Comparison of ENCODE assay signal across 8 cellular contexts in the genomic region with DNA sequence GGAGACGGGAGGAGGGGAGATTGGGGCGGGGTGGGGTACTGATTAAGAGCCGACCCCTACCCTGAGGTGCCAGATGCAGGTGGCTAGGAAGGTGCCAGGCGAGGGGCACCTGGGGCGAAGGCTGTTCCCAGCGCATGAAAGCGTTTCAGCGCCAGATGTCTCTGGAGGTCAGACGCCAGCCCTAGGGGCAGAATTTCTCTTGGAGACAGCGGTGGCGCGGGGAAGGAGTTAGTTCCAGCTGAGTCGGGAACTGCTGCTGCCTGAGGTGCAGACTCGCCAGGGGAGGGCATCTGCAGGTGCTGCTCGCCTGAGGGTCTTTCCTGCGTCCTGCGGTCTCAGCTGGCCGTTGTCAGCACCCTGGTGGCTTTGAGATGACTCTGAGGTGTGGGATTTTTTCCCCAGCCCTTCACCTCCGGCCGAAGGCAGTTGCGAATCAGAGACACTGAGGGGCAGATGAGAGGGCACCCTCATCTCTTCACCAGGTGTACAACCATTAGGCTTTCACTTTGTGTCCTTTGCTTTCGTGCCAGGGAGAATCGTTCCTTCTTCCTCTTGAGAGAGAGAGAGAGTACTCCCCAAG. TPM values are rescaled to one million over a fixed set of nuclear protein-coding genes. Genes with fewer than 3 reads are reported as not detected.
DNase-seq lines count a peak whose midpoint lies in the region; ATAC-seq, FAIRE-seq and TF ChIP-seq lines count a peak whose summit lies in the region.

No MANE protein-coding gene starts in this region.

- peaks cover 12% of the 10 kb centered on the region for H3K4me1 ChIP-seq in endothelial cell of umbilical vein (ENCODE audit: control insufficient read depth, extremely low read depth, insufficient read depth, low read length)
- peaks cover 18% of the 10 kb centered on the region for H3K4me1 ChIP-seq in muscle layer of colon (ENCODE audit: insufficient read depth, low read length)
- peaks cover 0 to 19% (median 15%) of the 10 kb centered on the region in 4 donors for H3K4me1 ChIP-seq in tibial nerve

- peak; percentile 31 for FAIRE-seq in endothelial cell of umbilical vein (lab: Jason Lieb, UNC)

- dilution Hi-C loops in endothelial cell of umbilical vein (cut with MboI; ENCODE audit: extremely low pct_ligation_motif_present, low sequenced_read_pairs) = no loop called here

- DNase-seq in BJ (ENCODE audit: low read depth) = no peak
- DNase-seq in NCI-H1105 treated with DMSO at 0.1 percent for 48 hours (lab: John Stamatoyannopoulos, UW) = peak; percentile 51
- DNase-seq in activated CD4-positive, CD25-positive, alpha-beta regulatory T cell treated with anti-CD3 and anti-CD28 coated beads, Interleukin-2, amount 50 U/mL, for 72 hours = peak; percentile 41
- DNase-seq in endothelial cell of umbilical vein (ENCODE audit: low read depth, low spot score) = no peak
- peak in 1 of 2 donors; percentile 15 for DNase-seq in tibial nerve (ENCODE audit: low spot score in 2 of 2)
- DNase-seq in central memory CD4-positive, alpha-beta T cell = no peak

- peaks cover 19% of the 10 kb centered on the region for H3K27me3 ChIP-seq in BJ (ENCODE audit: control insufficient read depth, insufficient read depth, low read length)
- peaks cover 0 to 2% of the 10 kb centered on the region in 2 experiments for H3K27me3 ChIP-seq in endothelial cell of umbilical vein (ENCODE audit: control insufficient read depth in 2 of 2, insufficient read depth in 2 of 2, low read length in 2 of 2)
- no peaks in the 10 kb centered on the region for H3K27me3 ChIP-seq in muscle layer of colon (ENCODE audit: control insufficient read depth in 1 of 2, insufficient read depth in 2 of 2, low read length in 2 of 2)
- H3K27me3 ChIP-seq in tibial nerve = peaks cover 0 to 5% of the 10 kb centered on the region in 2 donors

- CTCF ChIA-PET in BJ (lab: Yijun Ruan, JAX) = interaction anchor here (1.0 kb wide), 1 partner anchor 211 kb away, joined by 4 read pairs; no protein-coding TSS in a partner anchor
- CTCF ChIA-PET in endothelial cell of umbilical vein (lab: Charles Lee) = interaction anchor here (0.7 to 2.1 kb wide), 4 partner anchors 9 to 285 kb away, joined by 3 to 5 read pairs (median 3); no protein-coding TSS in a partner anchor

- no peaks in the 10 kb centered on the region for H3K9me1 ChIP-seq in endothelial cell of umbilical vein (replicated peaks; ENCODE audit: control insufficient read depth, extremely low read depth, insufficient read depth, low read length)

- no peak overlapping the region for H3K9ac ChIP-seq in endothelial cell of umbilical vein (replicated peaks; ENCODE audit: extremely low read depth, insufficient read depth, low read length)
- H3K9ac ChIP-seq in muscle layer of colon (ENCODE audit: low read length) = peak overlapping the region; percentile 44

- H3K27ac ChIP-seq in endothelial cell of umbilical vein (ENCODE audit: insufficient read depth, low read depth, low read length) (no peak overlapping the region), muscle layer of colon (ENCODE audit: low read depth, low read length) (peak overlapping the region; percentile 65), tibial nerve (peak overlapping the region; percentile 38 to 84 (median 75))

- H3K36me3 ChIP-seq in BJ (ENCODE audit: control insufficient read depth, insufficient read depth, low read length) (no peaks in the 10 kb centered on the region), endothelial cell of umbilical vein (ENCODE audit: control insufficient read depth in 2 of 2, extremely low read depth in 1 of 2, insufficient read depth in 2 of 2, low read length in 2 of 2) (no peaks in the 10 kb centered on the region), muscle layer of colon (ENCODE audit: insufficient read depth, low read length) (no peaks in the 10 kb centered on the region), tibial nerve (no peaks in the 10 kb centered on the region)

- H3K4me3 ChIP-seq in BJ (ENCODE audit: low read depth, low read length) (peak overlapping the region; percentile 47), endothelial cell of umbilical vein (replicated peaks in 1 of 3; ENCODE audit: insufficient read depth in 1 of 3, low read depth in 1 of 3, low read length in 3 of 3) (peak overlapping the region; percentile 29 to 44 (median 38)), muscle layer of colon (ENCODE audit: low read depth in 1 of 2, low read length in 2 of 2) (peak overlapping the region; percentile 64 to 88), tibial nerve (peak overlapping the region; percentile 56 to 66 (median 59))

- H2AFZ ChIP-seq in endothelial cell of umbilical vein (ENCODE audit: low read depth, low read length) = peak overlapping the region; percentile 71

- peak; percentile 23 for ATAC-seq in GM21390 (IDR thresholded peaks at IDR 0.05; ENCODE audit: unreplicated experiment)

- no peak for TF ChIP-seq POLR2A in endothelial cell of umbilical vein (IDR thresholded peaks at IDR 0.05; ENCODE audit: low read depth, low read length)
- TF ChIP-seq POLR2A in tibial nerve (IDR thresholded peaks at IDR 0.05) = no peak

- TF ChIP-seq CTCF in BJ (IDR thresholded peaks at IDR 0.05; ENCODE audit: insufficient read depth, low read depth, low read length) (no peak), endothelial cell of umbilical vein (IDR thresholded peaks at IDR 0.05; ENCODE audit: extremely low read depth in 1 of 2, insufficient read depth in 1 of 2, low read depth in 1 of 2, low read length in 2 of 2) (peak in 1 of 2 donors; percentile 3), tibial nerve (IDR thresholded peaks at IDR 0.05) (no peak)

- no peaks in the 10 kb centered on the region for H3K79me2 ChIP-seq in endothelial cell of umbilical vein (ENCODE audit: control insufficient read depth, insufficient read depth, low read length)

- TF ChIP-seq EP300 in tibial nerve (IDR thresholded peaks at IDR 0.05) = no peak

- WGBS in tibial nerve, 2 donors = 3% methylated on average over 15 to 22 of the region's 23 CpGs

- POLR2A ChIA-PET in BJ (lab: Charles Lee) = no interaction called here
- POLR2A ChIA-PET in endothelial cell of umbilical vein (lab: Charles Lee) = interaction anchor here (1.1 kb wide), 1 partner anchor 52 kb away, joined by 8 read pairs; a partner anchor contains a TSS

- intact Hi-C loops in endothelial cell of umbilical vein (cut with micrococcal nuclease) = loop anchor here (1.0 to 2.0 kb wide), 3 partner anchors 17 to 53 kb away; a partner anchor contains a TSS

- no peaks in the 10 kb centered on the region for H4K20me1 ChIP-seq in endothelial cell of umbilical vein (replicated peaks; ENCODE audit: control insufficient read depth, extremely low read depth, insufficient read depth, low read length)

- no TSS peak for BruUV-seq in endothelial cell of umbilical vein (replicated peaks; lab: Mats Ljungman, UMichigan)

- H3K9me3 ChIP-seq in endothelial cell of umbilical vein (replicated peaks; ENCODE audit: control insufficient read depth, insufficient read depth, low read length) = no peaks in the 10 kb centered on the region
- no peaks in the 10 kb centered on the region for H3K9me3 ChIP-seq in muscle layer of colon (ENCODE audit: low read length)
- H3K9me3 ChIP-seq in tibial nerve = no peaks in the 10 kb centered on the region

- peak overlapping the region; percentile 68 for H3K4me2 ChIP-seq in endothelial cell of umbilical vein (ENCODE audit: insufficient read depth, low read length)

TF ChIP-seq in endothelial cell of umbilical vein, 7 proteins besides CTCF, POLR2A, EP300 and RAD21 (continues in another document):
- TF ChIP-seq GATA2 (IDR thresholded peaks at IDR 0.05; ENCODE audit: insufficient read depth, insufficient read length, low read depth, low read length) (no peak), EZH2 (IDR thresholded peaks at IDR 0.05; ENCODE audit: borderline replicate concordance, low read depth, low read length, severe bottlenecking) (peak; percentile 19), JUN (IDR thresholded peaks at IDR 0.05; ENCODE audit: borderline replicate concordance, insufficient read depth, insufficient read length, low read depth) (no peak)

RNA-seq across cellular contexts. Expression of a gene that starts 0.5 kb away (rescaled TPM):
- polyA plus RNA-seq in BJ (2011; rRNA removed) (0.05 TPM in 1 of 2 replicates, not detected in the other), endothelial cell of umbilical vein (0.32 and 0.37 TPM in 2 replicates)
- polyA minus RNA-seq in BJ (2011; rRNA and poly(A)+ RNA removed) = not detected in 2 replicates
- total RNA-seq in endothelial cell of umbilical vein (0.73 and 1.2 TPM in 2 replicates), tibial nerve (1 to 10 TPM in 3 of 4 donors, under 1 TPM in 1; 0.63 to 4.9 (median 2.0) TPM)
- 0.18 and 0.22 TPM in 2 replicates for polyA plus RNA-seq in endothelial cell of umbilical vein (2011; cell fraction: cytosol; rRNA removed)
- polyA plus RNA-seq in endothelial cell of umbilical vein (2011; cell fraction: nucleus; rRNA removed) = 1.8 and 2.8 TPM in 2 replicates
- polyA plus RNA-seq in endothelial cell of umbilical vein (2012) = 0.07 and 0.70 TPM in 2 replicates
- 0.61 and 2.7 TPM in 2 replicates for polyA minus RNA-seq in endothelial cell of umbilical vein
- 0.41 TPM for polyA minus RNA-seq in endothelial cell of umbilical vein (2011; cell fraction: cytosol; rRNA and poly(A)+ RNA removed)
- 0.38 and 0.96 TPM in 2 replicates for polyA minus RNA-seq in endothelial cell of umbilical vein (2011; cell fraction: nucleus; rRNA and poly(A)+ RNA removed)

RNA-seq across cellular contexts. Expression of a gene that starts 28.4 kb away (rescaled TPM):
- polyA plus RNA-seq in BJ (2011; rRNA removed) (14.3 and 18.1 TPM in 2 replicates), endothelial cell of umbilical vein (4.3 and 5.1 TPM in 2 replicates)
- polyA minus RNA-seq in BJ (2011; rRNA and poly(A)+ RNA removed) = 11.9 and 14.9 TPM in 2 replicates
- total RNA-seq in endothelial cell of umbilical vein (4.3 TPM in 2 replicates), tibial nerve (1 to 10 TPM; 3.3 to 8.1 (median 5.3) TPM)
- 4.4 and 4.6 TPM in 2 replicates for polyA plus RNA-seq in endothelial cell of umbilical vein (2011; cell fraction: cytosol; rRNA removed)
- 8.9 and 9.7 TPM in 2 replicates for polyA plus RNA-seq in endothelial cell of umbilical vein (2011; cell fraction: nucleus; rRNA removed)
- 5.7 and 5.9 TPM in 2 replicates for polyA plus RNA-seq in endothelial cell of umbilical vein (2012)
- polyA minus RNA-seq in endothelial cell of umbilical vein = 4.8 and 7.9 TPM in 2 replicates
- 10.9 TPM for polyA minus RNA-seq in endothelial cell of umbilical vein (2011; cell fraction: cytosol; rRNA and poly(A)+ RNA removed)
- polyA minus RNA-seq in endothelial cell of umbilical vein (2011; cell fraction: nucleus; rRNA and poly(A)+ RNA removed) = 6.7 and 10.9 TPM in 2 replicates

RNA-seq across cellular contexts. Expression of a gene that starts 52.4 kb away (rescaled TPM):
- polyA plus RNA-seq in BJ (2011; rRNA removed) (37.1 and 39.8 TPM in 2 replicates), endothelial cell of umbilical vein (49.2 and 50.7 TPM in 2 replicates)
- polyA minus RNA-seq in BJ (2011; rRNA and poly(A)+ RNA removed) = 55.2 and 62.7 TPM in 2 replicates
- total RNA-seq in endothelial cell of umbilical vein (91.2 and 96.7 TPM in 2 replicates), tibial nerve (10 to 100 TPM; 67.2 to 81.0 (median 72.7) TPM)
- polyA plus RNA-seq in endothelial cell of umbilical vein (2011; cell fraction: cytosol; rRNA removed) = 28.7 and 29.6 TPM in 2 replicates
- polyA plus RNA-seq in endothelial cell of umbilical vein (2011; cell fraction: nucleus; rRNA removed) = 183 and 193 TPM in 2 replicates
- 28.9 and 34.0 TPM in 2 replicates for polyA plus RNA-seq in endothelial cell of umbilical vein (2012)
- 183 and 203 TPM in 2 replicates for polyA minus RNA-seq in endothelial cell of umbilical vein
- polyA minus RNA-seq in endothelial cell of umbilical vein (2011; cell fraction: cytosol; rRNA and poly(A)+ RNA removed) = 43.1 TPM
- 138 and 188 TPM in 2 replicates for polyA minus RNA-seq in endothelial cell of umbilical vein (2011; cell fraction: nucleus; rRNA and poly(A)+ RNA removed)

Comparison
In these comparisons a context has a peak if more than half of its experiments do, and no peak if none do; other contexts are left out.
1. DNase-seq: peak in NCI-H1105 treated with DMSO at 0.1 percent for 48 hours (single experiment) and activated CD4-positive, CD25-positive, alpha-beta regulatory T cell treated with anti-CD3 and anti-CD28 coated beads, Interleukin-2, amount 50 U/mL, for 72 hours (single experiment); none in BJ (single experiment), endothelial cell of umbilical vein (single experiment) and central memory CD4-positive, alpha-beta T cell (single experiment).
2. Peak in every context shown above with its lines, with median percentiles within 50 percentile points of each other: H3K4me3 ChIP-seq.